Comparison of ENCODE assay signal across 1 cellular context in the genomic region with DNA sequence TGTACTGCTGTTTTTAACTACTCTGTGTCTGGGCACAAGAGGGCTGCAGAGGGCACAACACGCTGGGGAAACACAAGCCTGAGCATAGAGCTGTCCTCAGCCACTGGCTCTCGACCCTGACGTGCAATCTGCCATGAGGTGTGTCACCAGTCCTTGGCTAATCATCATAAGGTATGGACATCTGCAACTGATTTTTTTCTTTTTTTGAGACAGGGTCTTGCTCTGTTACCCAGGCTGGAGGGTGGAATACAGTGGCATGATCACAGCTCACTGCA.
TF ChIP-seq lines count a peak whose summit lies in the region.

No MANE protein-coding gene starts in this region.

TF ChIP-seq in endothelial cell of umbilical vein, 7 proteins besides CTCF, POLR2A, EP300 and RAD21:
- TF ChIP-seq JUN (IDR thresholded peaks at IDR 0.05; ENCODE audit: borderline replicate concordance, insufficient read depth, insufficient read length, low read depth) (no peak), POLR2AphosphoS5 (IDR thresholded peaks at IDR 0.05; ENCODE audit: insufficient read depth, low read depth, low read length) (no peak), MYC (IDR thresholded peaks at IDR 0.05; ENCODE audit: low read depth, low read length) (no peak), FOS (IDR thresholded peaks at IDR 0.05; ENCODE audit: borderline replicate concordance, insufficient read depth, low read length) (no peak), GATA2 (IDR thresholded peaks at IDR 0.05; ENCODE audit: insufficient read depth, insufficient read length, low read depth, low read length) (no peak), EZH2 (IDR thresholded peaks at IDR 0.05; ENCODE audit: borderline replicate concordance, low read depth, low read length, severe bottlenecking) (no peak)
- TF ChIP-seq, protein P1, sequence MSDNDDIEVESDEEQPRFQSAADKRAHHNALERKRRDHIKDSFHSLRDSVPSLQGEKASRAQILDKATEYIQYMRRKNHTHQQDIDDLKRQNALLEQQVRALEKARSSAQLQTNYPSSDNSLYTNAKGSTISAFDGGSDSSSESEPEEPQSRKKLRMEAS (IDR thresholded peaks at IDR 0.05; ENCODE audit: insufficient read depth, insufficient read length), result no peak
